ENCODE assay signal across 6 cellular contexts in genomic region chr17:50114849-50115357, GRCh38. TPM values are rescaled to one million over a fixed set of nuclear protein-coding genes. Genes with fewer than 3 reads are reported as not detected.
DNase-seq lines count a peak whose midpoint lies in the region; ATAC-seq and TF ChIP-seq lines count a peak whose summit lies in the region.

No MANE protein-coding gene starts in this region.

- no peaks in the 10 kb centered on the region for H3K9me3 Mint-ChIP-seq in activated naive CD8-positive, alpha-beta T cell treated with anti-CD3 and anti-CD28 coated beads, Interleukin-2, amount 50 U/mL, for 24 hours

- DNase-seq in GM03348 (ENCODE audit: low spot score) (peak; percentile 75), NCI-H146 (lab: John Stamatoyannopoulos, UW) (peak; percentile 18), mucosa of descending colon (peak in 1 of 3 donors; percentile 80), omental fat pad (ENCODE audit: low spot score) (no peak)
- DNase-seq in activated naive CD8-positive, alpha-beta T cell treated with anti-CD3 and anti-CD28 coated beads, Interleukin-2, amount 50 U/mL, for 24 hours = peak; percentile 40

- H3K36me3 ChIP-seq in mucosa of descending colon (ENCODE audit: low read depth) = no peaks in the 10 kb centered on the region

- peak; percentile 44 for TF ChIP-seq CTCF in mucosa of descending colon (IDR thresholded peaks at IDR 0.05)
- no peak for TF ChIP-seq CTCF in omental fat pad (IDR thresholded peaks at IDR 0.05)

- H3K4me1 ChIP-seq in mucosa of descending colon (ENCODE audit: low read depth) = peaks cover 11% of the 10 kb centered on the region

- H3K27ac Mint-ChIP-seq in activated naive CD8-positive, alpha-beta T cell treated with anti-CD3 and anti-CD28 coated beads, Interleukin-2, amount 50 U/mL, for 24 hours = no peak overlapping the region

- H3K4me1 Mint-ChIP-seq in activated naive CD8-positive, alpha-beta T cell treated with anti-CD3 and anti-CD28 coated beads, Interleukin-2, amount 50 U/mL, for 24 hours = peaks cover 11% of the 10 kb centered on the region

- peak; percentile 53 for ATAC-seq in activated naive CD8-positive, alpha-beta T cell treated with anti-CD3 and anti-CD28 coated beads, Interleukin-2, amount 50 U/mL, for 24 hours
- peak; percentile 42 for ATAC-seq in mucosa of descending colon
- no peak for ATAC-seq in HG02571 (IDR thresholded peaks at IDR 0.05; ENCODE audit: unreplicated experiment)
- ATAC-seq in omental fat pad (ENCODE audit: low FRiP score) = no peak

- intact Hi-C loops in mucosa of descending colon (cut with DNase I, micrococcal nuclease) = loop anchor here in 1 of 2 donors (10.0 kb wide), 1 partner anchor 50 kb away; the partner anchor contains the start of gene SGCA

- no peaks in the 10 kb centered on the region for H3K9me3 ChIP-seq in mucosa of descending colon

- H3K27me3 Mint-ChIP-seq in activated naive CD8-positive, alpha-beta T cell treated with anti-CD3 and anti-CD28 coated beads, Interleukin-2, amount 50 U/mL, for 24 hours = peaks cover 40% of the 10 kb centered on the region

- H3K4me3 ChIP-seq in mucosa of descending colon = no peak overlapping the region

- H3K4me3 Mint-ChIP-seq in activated naive CD8-positive, alpha-beta T cell treated with anti-CD3 and anti-CD28 coated beads, Interleukin-2, amount 50 U/mL, for 24 hours = no peak overlapping the region

- no peaks in the 10 kb centered on the region for H3K36me3 Mint-ChIP-seq in activated naive CD8-positive, alpha-beta T cell treated with anti-CD3 and anti-CD28 coated beads, Interleukin-2, amount 50 U/mL, for 24 hours (ENCODE audit: low read depth)

RNA-seq across cellular contexts. Expression of gene SAMD14, which starts 15.1 kb away (rescaled TPM):
- total RNA-seq in mucosa of descending colon (1 to 10 TPM in 2 of 3 donors, under 1 TPM in 1; 0.52 to 2.6 (median 1.2) TPM), omental fat pad (under 1 TPM in 2 of 4 donors, not detected in 2; 0.12 to 0.44 TPM)

RNA-seq across cellular contexts. Expression of gene PDK2, which starts 19.8 kb away (rescaled TPM):
- total RNA-seq in mucosa of descending colon (10 to 100 TPM; 51.0 to 91.6 (median 72.6) TPM), omental fat pad (10 to 100 TPM; 42.2 to 72.7 (median 50.7) TPM)

RNA-seq across cellular contexts. Expression of gene PPP1R9B, which starts 35.6 kb away (rescaled TPM):
- total RNA-seq in mucosa of descending colon (10 to 100 TPM; 27.3 to 47.5 (median 33.1) TPM), omental fat pad (10 to 100 TPM; 16.6 to 38.0 (median 25.6) TPM)

RNA-seq across cellular contexts. Expression of gene SGCA, which starts 50.9 kb away (rescaled TPM):
- total RNA-seq in mucosa of descending colon (10 to 100 TPM in 1 of 3 donors, 1 to 10 TPM in 1, under 1 TPM in 1; 0.64 to 30.7 (median 6.8) TPM), omental fat pad (1 to 10 TPM in 3 of 4 donors, not detected in 1; 1.1 to 4.9 (median 2.6) TPM)

RNA-seq across cellular contexts. Expression of gene ITGA3, which starts 59.0 kb away (rescaled TPM):
- total RNA-seq in mucosa of descending colon (100 to 1,000 TPM; 108 to 170 (median 108) TPM), omental fat pad (10 to 100 TPM; 28.5 to 99.8 (median 41.2) TPM)

Comparison
In these comparisons a context has a peak if more than half of its experiments do, and no peak if none do; other contexts are left out.
1. ATAC-seq: peak in activated naive CD8-positive, alpha-beta T cell treated with anti-CD3 and anti-CD28 coated beads, Interleukin-2, amount 50 U/mL, for 24 hours (single experiment) and mucosa of descending colon (single experiment); none in HG02571 (single experiment) and omental fat pad (single experiment).